In the genomic region with DNA sequence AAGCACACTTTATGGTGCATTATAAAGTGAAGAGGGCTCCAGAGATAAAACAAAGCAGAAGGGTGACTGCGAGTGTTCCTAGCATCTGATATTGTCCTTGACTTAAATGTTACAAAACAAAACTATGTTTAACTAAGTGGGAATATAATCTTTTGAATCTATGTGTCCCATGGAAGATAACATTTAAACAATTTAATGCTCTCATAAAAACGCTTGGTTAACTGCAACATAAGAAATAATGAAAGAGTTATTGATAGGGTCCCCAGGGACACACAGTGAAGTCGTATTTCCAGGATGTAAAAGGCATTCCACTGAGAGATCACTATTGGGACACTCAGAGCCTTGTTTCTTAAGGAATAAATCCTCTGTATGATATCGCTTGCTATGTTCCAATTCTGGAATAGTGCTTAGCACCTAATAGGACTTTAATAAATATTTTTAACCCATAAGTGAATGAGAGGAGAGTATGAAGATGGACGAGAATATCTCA, we compare ENCODE assay signal across 24 cellular contexts.
DNase-seq lines count a peak whose midpoint lies in the region; ATAC-seq and TF ChIP-seq lines count a peak whose summit lies in the region.
"Had no signal": no experiment of that assay in that cellular context is flagged by ENCODE, and none has a peak within 500 bp of the region (broad histone marks: within the 10 kb centered on the region; RNA-seq: fewer than 3 reads in every experiment).

No MANE protein-coding gene starts in this region.

- H3K4me3 ChIP-seq in GM23338 = no peak overlapping the region
- H3K4me3 ChIP-seq: BLaER1, SJSA1 had no signal

- no peaks in the 10 kb centered on the region for H3K4me1 ChIP-seq in GM23338 (ENCODE audit: insufficient read depth)
- no peaks in the 10 kb centered on the region for H3K4me1 ChIP-seq in foreskin keratinocyte
- H3K4me1 ChIP-seq: BLaER1, Caco-2, SJSA1 had no signal

- no peak overlapping the region for H3K27ac ChIP-seq in GM23338 (ENCODE audit: low read depth)
- H3K27ac ChIP-seq in foreskin keratinocyte = no peak overlapping the region
- H3K27ac ChIP-seq: BLaER1, SJSA1 had no signal

- no peaks in the 10 kb centered on the region for H3F3A ChIP-seq in GM23338 (replicated peaks; ENCODE audit: low read depth)

- H3K4me1 Mint-ChIP-seq in GM23338 (0 out of 3 replicates have a peak, but pooled peaks cover 2% of the 10 kb centered on the region), progenitor cell of endocrine pancreas (ENCODE audit: low read depth) (no peaks in the 10 kb centered on the region)

- H3K4me2 ChIP-seq in GM23338 = no peak overlapping the region
- H3K4me2 ChIP-seq: BLaER1 had no signal

- H3K4me3 Mint-ChIP-seq in GM23338 (no peak overlapping the region), progenitor cell of endocrine pancreas (ENCODE audit: low read depth) (no peak overlapping the region)
- H3K4me3 Mint-ChIP-seq: CD4-positive, alpha-beta T cell had no signal

- H3K9me2 ChIP-seq in GM23338 (ENCODE audit: insufficient read depth) = peaks cover 5% of the 10 kb centered on the region; the same call in 1 of the 2 replicates

- H3K27ac Mint-ChIP-seq in GM23338 = no peak overlapping the region
- peak overlapping the region; percentile 47 for H3K27ac Mint-ChIP-seq in progenitor cell of endocrine pancreas
- H3K27ac Mint-ChIP-seq: CD4-positive, alpha-beta T cell had no signal

- no peaks in the 10 kb centered on the region for H3K36me3 ChIP-seq in GM23338 (ENCODE audit: insufficient read depth)
- H3K36me3 ChIP-seq: BLaER1, SJSA1 had no signal

- H3K27me3 Mint-ChIP-seq in GM23338 (ENCODE audit: insufficient read depth, low read depth, poor library complexity) (peaks cover 16% of the 10 kb centered on the region), progenitor cell of endocrine pancreas (no peaks in the 10 kb centered on the region)
- H3K27me3 Mint-ChIP-seq: CD4-positive, alpha-beta T cell had no signal

- peak overlapping the region; percentile 63; the same call in 1 of the 2 replicates for H2AFZ ChIP-seq in GM23338

- peaks cover 19% of the 10 kb centered on the region for H3K36me3 Mint-ChIP-seq in GM23338 (ENCODE audit: low read depth)
- no peaks in the 10 kb centered on the region for H3K36me3 Mint-ChIP-seq in progenitor cell of endocrine pancreas (ENCODE audit: insufficient read depth)

- no peaks in the 10 kb centered on the region for H3K27me3 ChIP-seq in GM23338 (ENCODE audit: insufficient read depth)
- no peaks in the 10 kb centered on the region for H3K27me3 ChIP-seq in foreskin keratinocyte
- H3K27me3 ChIP-seq: BLaER1, SJSA1 had no signal

- no peak for TF ChIP-seq CTCF in GM23338 (conservative IDR thresholded peaks at IDR 0.05; ENCODE audit: low read depth in 2 of 2)
- TF ChIP-seq CTCF in progenitor cell of endocrine pancreas (IDR thresholded peaks at IDR 0.05; ENCODE audit: unreplicated experiment) = no peak
- no peak for TF ChIP-seq CTCF in foreskin keratinocyte (conservative IDR thresholded peaks at IDR 0.05)

- in situ Hi-C loops in KBM-7 (cut with MboI; ENCODE audit: low pct_unique_long_range_greater_than_20kb, low sequenced_read_pairs) = no loop called here

- H3K79me2 ChIP-seq in GM23338 (replicated peaks; ENCODE audit: insufficient read depth) = no peaks in the 10 kb centered on the region

- ATAC-seq in GM23338 (no peak), HG03439 (IDR thresholded peaks at IDR 0.05; ENCODE audit: unreplicated experiment) (no peak), HG03159 (IDR thresholded peaks at IDR 0.05; ENCODE audit: unreplicated experiment) (no peak), foreskin keratinocyte (no peak)
- ATAC-seq: HCT116, Right ventricle myocardium inferior had no signal

- H3K9me3 Mint-ChIP-seq in GM23338 (peaks cover 18% of the 10 kb centered on the region), progenitor cell of endocrine pancreas (ENCODE audit: low read depth) (no peaks in the 10 kb centered on the region)
- H3K9me3 Mint-ChIP-seq: CD4-positive, alpha-beta T cell had no signal

- no peak for DNase-seq in GM23338 (ENCODE audit: low spot score)
- DNase-seq in KBM-7 = peak; percentile 3
- DNase-seq in left kidney (ENCODE audit: low read depth, low spot score) = peak; percentile 49
- DNase-seq in progenitor cell of endocrine pancreas (ENCODE audit: low spot score, unreplicated experiment) = no peak
- no peak for DNase-seq in foreskin keratinocyte
- DNase-seq: ACHN; Caco-2; CD4-positive, alpha-beta T cell; DMS 273 treated with DMSO at 0.1 percent for 48 hours; GOT3; MM.1S; NCI-H1048; NCI-H1436 treated with DMSO at 0.1 percent for 48 hours; NCI-H1930; NCI-H2171 treated with DMSO at 0.1 percent for 48 hours; NCI-H524 treated with DMSO at 0.1 percent for 48 hours; NCI-H82; OCI-M1 had no signal

- no peaks in the 10 kb centered on the region for H4K20me1 ChIP-seq in GM23338 (replicated peaks; ENCODE audit: insufficient read depth)
- H4K20me1 ChIP-seq: BLaER1 had no signal

TF ChIP-seq in GM23338, 12 proteins besides CTCF, POLR2A, EP300 and RAD21 (continues in another document):
- TF ChIP-seq, protein P1, sequence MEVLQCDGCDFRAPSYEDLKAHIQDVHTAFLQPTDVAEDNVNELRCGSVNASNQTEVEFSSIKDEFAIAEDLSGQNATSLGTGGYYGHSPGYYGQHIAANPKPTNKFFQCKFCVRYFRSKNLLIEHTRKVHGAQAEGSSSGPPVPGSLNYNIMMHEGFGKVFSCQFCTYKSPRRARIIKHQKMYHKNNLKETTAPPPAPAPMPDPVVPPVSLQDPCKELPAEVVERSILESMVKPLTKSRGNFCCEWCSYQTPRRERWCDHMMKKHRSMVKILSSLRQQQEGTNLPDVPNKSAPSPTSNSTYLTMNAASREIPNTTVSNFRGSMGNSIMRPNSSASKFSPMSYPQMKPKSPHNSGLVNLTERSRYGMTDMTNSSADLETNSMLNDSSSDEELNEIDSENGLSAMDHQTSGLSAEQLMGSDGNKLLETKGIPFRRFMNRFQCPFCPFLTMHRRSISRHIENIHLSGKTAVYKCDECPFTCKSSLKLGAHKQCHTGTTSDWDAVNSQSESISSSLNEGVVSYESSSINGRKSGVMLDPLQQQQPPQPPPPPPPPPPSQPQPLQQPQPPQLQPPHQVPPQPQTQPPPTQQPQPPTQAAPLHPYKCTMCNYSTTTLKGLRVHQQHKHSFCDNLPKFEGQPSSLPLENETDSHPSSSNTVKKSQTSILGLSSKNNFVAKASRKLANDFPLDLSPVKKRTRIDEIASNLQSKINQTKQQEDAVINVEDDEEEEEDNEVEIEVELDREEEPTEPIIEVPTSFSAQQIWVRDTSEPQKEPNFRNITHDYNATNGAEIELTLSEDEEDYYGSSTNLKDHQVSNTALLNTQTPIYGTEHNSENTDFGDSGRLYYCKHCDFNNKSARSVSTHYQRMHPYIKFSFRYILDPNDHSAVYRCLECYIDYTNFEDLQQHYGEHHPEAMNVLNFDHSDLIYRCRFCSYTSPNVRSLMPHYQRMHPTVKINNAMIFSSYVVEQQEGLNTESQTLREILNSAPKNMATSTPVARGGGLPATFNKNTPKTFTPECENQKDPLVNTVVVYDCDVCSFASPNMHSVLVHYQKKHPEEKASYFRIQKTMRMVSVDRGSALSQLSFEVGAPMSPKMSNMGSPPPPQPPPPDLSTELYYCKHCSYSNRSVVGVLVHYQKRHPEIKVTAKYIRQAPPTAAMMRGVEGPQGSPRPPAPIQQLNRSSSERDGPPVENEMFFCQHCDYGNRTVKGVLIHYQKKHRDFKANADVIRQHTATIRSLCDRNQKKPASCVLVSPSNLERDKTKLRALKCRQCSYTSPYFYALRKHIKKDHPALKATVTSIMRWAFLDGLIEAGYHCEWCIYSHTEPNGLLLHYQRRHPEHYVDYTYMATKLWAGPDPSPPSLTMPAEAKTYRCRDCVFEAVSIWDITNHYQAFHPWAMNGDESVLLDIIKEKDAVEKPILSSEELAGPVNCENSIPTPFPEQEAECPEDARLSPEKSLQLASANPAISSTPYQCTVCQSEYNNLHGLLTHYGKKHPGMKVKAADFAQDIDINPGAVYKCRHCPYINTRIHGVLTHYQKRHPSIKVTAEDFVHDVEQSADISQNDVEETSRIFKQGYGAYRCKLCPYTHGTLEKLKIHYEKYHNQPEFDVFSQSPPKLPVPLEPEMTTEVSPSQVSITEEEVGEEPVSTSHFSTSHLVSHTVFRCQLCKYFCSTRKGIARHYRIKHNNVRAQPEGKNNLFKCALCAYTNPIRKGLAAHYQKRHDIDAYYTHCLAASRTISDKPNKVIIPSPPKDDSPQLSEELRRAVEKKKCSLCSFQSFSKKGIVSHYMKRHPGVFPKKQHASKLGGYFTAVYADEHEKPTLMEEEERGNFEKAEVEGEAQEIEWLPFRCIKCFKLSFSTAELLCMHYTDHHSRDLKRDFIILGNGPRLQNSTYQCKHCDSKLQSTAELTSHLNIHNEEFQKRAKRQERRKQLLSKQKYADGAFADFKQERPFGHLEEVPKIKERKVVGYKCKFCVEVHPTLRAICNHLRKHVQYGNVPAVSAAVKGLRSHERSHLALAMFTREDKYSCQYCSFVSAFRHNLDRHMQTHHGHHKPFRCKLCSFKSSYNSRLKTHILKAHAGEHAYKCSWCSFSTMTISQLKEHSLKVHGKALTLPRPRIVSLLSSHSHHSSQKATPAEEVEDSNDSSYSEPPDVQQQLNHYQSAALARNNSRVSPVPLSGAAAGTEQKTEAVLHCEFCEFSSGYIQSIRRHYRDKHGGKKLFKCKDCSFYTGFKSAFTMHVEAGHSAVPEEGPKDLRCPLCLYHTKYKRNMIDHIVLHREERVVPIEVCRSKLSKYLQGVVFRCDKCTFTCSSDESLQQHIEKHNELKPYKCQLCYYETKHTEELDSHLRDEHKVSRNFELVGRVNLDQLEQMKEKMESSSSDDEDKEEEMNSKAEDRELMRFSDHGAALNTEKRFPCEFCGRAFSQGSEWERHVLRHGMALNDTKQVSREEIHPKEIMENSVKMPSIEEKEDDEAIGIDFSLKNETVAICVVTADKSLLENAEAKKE (CRISPR knock-in tag; IDR thresholded peaks at IDR 0.05) = no peak

Comparison
In these comparisons a context has a peak if more than half of its experiments do, and no peak if none do; other contexts are left out.
1. DNase-seq: peak in KBM-7 (single experiment) and left kidney (single experiment); none in GM23338 (single experiment), progenitor cell of endocrine pancreas (single experiment) and foreskin keratinocyte (0 of 2).